17 cellular contexts compared by ENCODE assay signal in the genomic region with DNA sequence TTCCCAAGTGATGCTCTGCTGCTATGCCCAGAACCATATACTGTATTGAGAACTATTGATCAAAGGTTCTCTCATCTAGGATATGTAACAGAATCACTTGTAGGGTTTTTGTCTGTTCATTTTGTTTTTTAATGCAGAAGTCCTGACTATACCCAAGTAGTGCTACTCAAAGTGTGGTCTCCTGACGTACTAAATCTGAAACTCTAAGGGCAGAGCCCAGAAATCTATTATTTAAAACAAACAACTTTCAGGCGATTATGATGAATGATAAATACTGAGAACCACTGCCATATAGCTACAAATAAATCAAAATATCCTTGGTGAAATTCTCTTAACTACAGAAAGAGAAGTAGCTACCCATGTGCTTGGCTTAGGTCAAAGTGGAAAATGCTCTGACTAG. TPM values are rescaled to one million over a fixed set of nuclear protein-coding genes. Genes with fewer than 3 reads are reported as not detected.
A peak's percentile ranks its signal among the peaks of the same experiment; 100 is the strongest.
DNase-seq lines count a peak whose midpoint lies in the region; ATAC-seq and TF ChIP-seq lines count a peak whose summit lies in the region.
"Had no signal": no experiment of that assay in that cellular context is flagged by ENCODE, and none has a peak within 500 bp of the region (broad histone marks: within the 10 kb centered on the region; RNA-seq: fewer than 3 reads in every experiment).

No MANE protein-coding gene starts in this region.

- no peaks in the 10 kb centered on the region for H3K9me2 ChIP-seq in Karpas-422 (replicated peaks; ENCODE audit: insufficient read depth, low read length)

- H3K9me3 ChIP-seq in Karpas-422 (ENCODE audit: low read length) (no peaks in the 10 kb centered on the region), fibroblast of lung (ENCODE audit: control insufficient read depth, insufficient read depth, low read depth, low read length) (no peaks in the 10 kb centered on the region)
- H3K9me3 ChIP-seq: breast epithelium, right atrium auricular region had no signal

- H3K27me3 ChIP-seq in Karpas-422 (ENCODE audit: low read length) (no peaks in the 10 kb centered on the region), fibroblast of lung (ENCODE audit: control insufficient read depth, insufficient read depth, low read length) (no peaks in the 10 kb centered on the region)
- H3K27me3 ChIP-seq: breast epithelium, foreskin keratinocyte, right atrium auricular region had no signal

- ATAC-seq in GM18520 (IDR thresholded peaks at IDR 0.05; ENCODE audit: unreplicated experiment) (peak; percentile 22), GM21423 (IDR thresholded peaks at IDR 0.05; ENCODE audit: unreplicated experiment) (peak; percentile 38), left colon (no peak)
- ATAC-seq: effector memory CD8-positive, alpha-beta T cell; foreskin keratinocyte; K562 had no signal

- DNase-seq in Karpas-422 (peak; percentile 58), fibroblast of lung (ENCODE audit: low read depth in 2 of 2) (peak in 1 of 2 donors; percentile 57), COLO829 (ENCODE audit: low spot score) (no peak), DMS79 treated with DMSO at 0.1 percent for 48 hours (lab: John Stamatoyannopoulos, UW) (no peak), left colon (no peak)
- DNase-seq in activated CD4-positive, alpha-beta T cell treated with anti-CD3 and anti-CD28 coated beads for 4 hours: no peak
- DNase-seq: activated CD4-positive, alpha-beta T cell treated with anti-CD3 and anti-CD28 coated beads, Interleukin-2, amount 10 ng/mL, durations not matched to agents 24 days and 14 days; activated effector memory CD4-positive, alpha-beta T cell treated with anti-CD3 and anti-CD28 coated beads, Interleukin-2, amount 50 U/mL, for 16 hours; effector memory CD8-positive, alpha-beta T cell; foreskin keratinocyte; NCI-H1436 treated with DMSO at 0.1 percent for 48 hours; stimulated activated naive CD4-positive, alpha-beta T cell had no signal

- H3K4me2 ChIP-seq in Karpas-422 (ENCODE audit: low read depth, low read length, poor library complexity, severe bottlenecking): peak overlapping the region; percentile 54
- H3K4me2 ChIP-seq in fibroblast of lung (ENCODE audit: extremely low read depth, insufficient read depth, low read length): peak overlapping the region; percentile 76

- intact Hi-C loops in left colon (cut with DNase I, micrococcal nuclease): no loop called here

- H3K4me3 ChIP-seq in Karpas-422 (ENCODE audit: low read length) (0 out of 2 replicates have a peak overlapping the region, but pooled peaks have one; percentile 5), fibroblast of lung (replicated peaks in 1 of 4; ENCODE audit: control extremely low read depth in 1 of 4, insufficient read depth in 1 of 4, low read depth in 3 of 4, low read length in 4 of 4) (peak overlapping the region; percentile 14 to 18 (median 16))
- H3K4me3 ChIP-seq: breast epithelium, K562, right atrium auricular region had no signal

- H2AFZ ChIP-seq in Karpas-422 (ENCODE audit: low read length): no peak overlapping the region
- no peak overlapping the region for H2AFZ ChIP-seq in fibroblast of lung (ENCODE audit: low read length)

- H3K4me1 ChIP-seq in Karpas-422 (ENCODE audit: low read length) (peaks cover 94% of the 10 kb centered on the region), fibroblast of lung (ENCODE audit: control insufficient read depth, extremely low read depth, insufficient read depth, low read length) (peaks cover 12% of the 10 kb centered on the region)
- H3K4me1 ChIP-seq: foreskin keratinocyte had no signal

- TF ChIP-seq CTCF in fibroblast of lung (conservative IDR thresholded peaks at IDR 0.05 in 1 of 2, IDR thresholded peaks at IDR 0.05 in 1 of 2; ENCODE audit: low read depth in 1 of 2, low read length in 2 of 2): no peak

- H3K36me3 ChIP-seq in Karpas-422 (ENCODE audit: insufficient read depth, low read length) (peaks cover 4% of the 10 kb centered on the region; the same call in 1 of the 2 replicates), fibroblast of lung (ENCODE audit: control insufficient read depth, insufficient read depth, low read length) (no peaks in the 10 kb centered on the region)
- H3K36me3 ChIP-seq: breast epithelium, right atrium auricular region had no signal

- H3K79me2 ChIP-seq in Karpas-422 (ENCODE audit: low read length): peaks cover 100% of the 10 kb centered on the region
- H3K79me2 ChIP-seq in fibroblast of lung (ENCODE audit: control insufficient read depth, insufficient read depth, low read length): peaks cover 97% of the 10 kb centered on the region

- H3K9ac ChIP-seq in Karpas-422 (ENCODE audit: low read length) (peak overlapping the region; percentile 29), fibroblast of lung (ENCODE audit: insufficient read depth, low read length) (no peak overlapping the region)

- H3K27ac ChIP-seq in Karpas-422 (ENCODE audit: low read length) (peak overlapping the region; percentile 65), fibroblast of lung (ENCODE audit: insufficient read depth, low read length) (peak overlapping the region; percentile 6)
- H3K27ac ChIP-seq: breast epithelium, foreskin keratinocyte, right atrium auricular region had no signal

- H4K20me1 ChIP-seq in Karpas-422 (ENCODE audit: insufficient read depth, low read depth, low read length) (peaks cover 9% of the 10 kb centered on the region; the same call in 1 of the 2 replicates), fibroblast of lung (ENCODE audit: control insufficient read depth, extremely low read depth, insufficient read depth, low read length) (no peaks in the 10 kb centered on the region)

RNA-seq across cellular contexts. Expression of a gene that starts 10.1 kb away (rescaled TPM):
- total RNA-seq in Karpas-422 (2014; rRNA removed; shearing (Covaris generic); ENCODE audit: low replicate concordance): 77.9 and 113 TPM in 2 replicates
- total RNA-seq in fibroblast of lung (79.1 and 111 TPM in 2 replicates), left colon (10 to 100 TPM; 31.1 to 32.9 TPM)
- 28.0 and 38.6 TPM in 2 replicates for polyA plus RNA-seq in fibroblast of lung
- polyA plus RNA-seq in fibroblast of lung (2012): 21.1 and 26.7 TPM in 2 replicates
- polyA minus RNA-seq in fibroblast of lung (ENCODE audit: low replicate concordance): 3.4 and 8.3 TPM in 2 replicates
